Comparison of ENCODE assay signal across 8 cellular contexts in genomic region chr6:2763876-2764540, GRCh38. TPM values are rescaled to one million over a fixed set of nuclear protein-coding genes. Genes with fewer than 3 reads are reported as not detected.
DNase-seq lines count a peak whose midpoint lies in the region; ATAC-seq and TF ChIP-seq lines count a peak whose summit lies in the region.

No MANE protein-coding gene starts in this region.

- H3K9me3 ChIP-seq in right lobe of liver, result no peaks in the 10 kb centered on the region

- peaks cover 0 to 19% (median 3%) of the 10 kb centered on the region in 4 donors for H3K4me1 ChIP-seq in right lobe of liver

- H3K4me3 ChIP-seq in astrocyte of the cerebellum (ENCODE audit: low read depth, low read length), result peak overlapping the region; percentile 49
- peak overlapping the region; percentile 47 to 59 (median 59) for H3K4me3 ChIP-seq in right lobe of liver

- in situ Hi-C loops in astrocyte of the cerebellum (cut with HindIII; ENCODE audit: low sequenced_read_pairs), result no loop called here

- 77% methylated on average over 27 of the region's 27 CpGs for WGBS in right lobe of liver (ENCODE audit: insufficient coverage, low coverage, low lambda C conversion rate, missing lambda C conversion rate)

- no peak for TF ChIP-seq POLR2A in right lobe of liver (IDR thresholded peaks at IDR 0.05)

- no peak for ATAC-seq in Right ventricle myocardium inferior
- no peak for ATAC-seq in right lobe of liver
- no peak for ATAC-seq in GM21529 (IDR thresholded peaks at IDR 0.05; ENCODE audit: unreplicated experiment)
- ATAC-seq in HG03108 (IDR thresholded peaks at IDR 0.05; ENCODE audit: unreplicated experiment), result no peak
- ATAC-seq in GM21423 (IDR thresholded peaks at IDR 0.05; ENCODE audit: unreplicated experiment), result no peak

- H3K36me3 ChIP-seq in right lobe of liver, result no peaks in the 10 kb centered on the region

- intact Hi-C loops in Right ventricle myocardium inferior (cut with DNase I), result no loop called here
- intact Hi-C loops in cardiac septum (cut with DNase I), result no loop called here
- intact Hi-C loops in right lobe of liver (cut with DNase I), result no loop called here

- DNase-seq in Right ventricle myocardium inferior (ENCODE audit: missing footprints) (peak; percentile 72), cardiac septum (ENCODE audit: low spot score) (no peak), astrocyte of the cerebellum (ENCODE audit: low read depth) (no peak), right lobe of liver (no peak), DMS 273 (lab: John Stamatoyannopoulos, UW; ENCODE audit: unreplicated experiment) (no peak)

- TF ChIP-seq CTCF in astrocyte of the cerebellum (IDR thresholded peaks at IDR 0.05; ENCODE audit: low read depth, low read length, missing control alignments), result no peak
- TF ChIP-seq CTCF in right lobe of liver (IDR thresholded peaks at IDR 0.05), result no peak

- H3K27ac ChIP-seq in right lobe of liver, result peak overlapping the region; percentile 41 to 70 (median 56)

- H3K27me3 ChIP-seq in right lobe of liver, result no peaks in the 10 kb centered on the region

RNA-seq across cellular contexts. Expression of gene WRNIP1, which starts 1.2 kb away (rescaled TPM):
- total RNA-seq in Right ventricle myocardium inferior (40.8 TPM), cardiac septum (35.2 TPM), right lobe of liver (10 to 100 TPM; 15.8 to 36.8 (median 20.7) TPM)

RNA-seq across cellular contexts. Expression of gene MYLK4, which starts 13.3 kb away (rescaled TPM):
- total RNA-seq in Right ventricle myocardium inferior (2.0 TPM), cardiac septum (0.51 TPM), right lobe of liver (under 1 TPM in 5 of 6 experiments, not detected in 1; 0.22 to 0.46 (median 0.27) TPM)
